In the genomic region with DNA sequence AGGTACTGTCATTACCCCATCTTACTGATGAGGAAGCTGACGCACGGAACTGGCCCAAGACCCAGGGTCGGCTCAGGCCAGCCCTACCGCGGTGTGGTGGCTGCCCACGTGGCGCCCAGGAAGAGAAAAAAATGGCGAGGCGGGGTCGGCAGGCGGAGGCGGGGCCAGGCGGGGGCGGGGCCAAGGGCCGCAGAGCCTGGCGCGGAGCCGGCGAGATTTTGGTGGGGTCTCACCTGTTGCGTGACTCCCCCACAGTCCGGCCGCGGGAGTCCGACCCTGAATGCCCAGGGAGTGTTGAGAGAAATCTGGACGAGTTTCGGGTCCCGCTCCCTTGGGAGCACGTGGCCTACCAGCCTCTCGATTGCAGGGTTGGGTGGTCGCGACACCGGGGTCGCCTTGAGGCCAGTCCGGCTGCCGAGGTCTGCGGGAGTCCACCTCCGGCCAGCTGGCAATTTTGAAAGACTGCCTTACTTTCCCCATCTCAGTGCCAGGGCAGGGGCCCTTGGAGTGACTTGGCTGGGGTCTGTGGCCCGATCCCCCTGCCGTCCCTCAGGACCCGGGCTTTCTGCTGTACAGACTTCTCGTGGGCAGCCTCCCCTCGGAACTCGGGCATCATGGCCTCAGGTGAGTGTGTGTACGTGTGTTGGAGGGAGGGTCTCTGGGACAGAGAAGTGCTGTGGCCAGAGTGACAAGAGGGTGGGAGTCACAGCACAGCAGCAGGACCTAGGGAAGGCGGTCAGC, we compare ENCODE assay signal across 8 cellular contexts. TPM values are rescaled to one million over a fixed set of nuclear protein-coding genes. Genes with fewer than 3 reads are reported as not detected.
DNase-seq lines count a peak whose midpoint lies in the region; ATAC-seq, FAIRE-seq and TF ChIP-seq lines count a peak whose summit lies in the region.

A gene (plus strand): TSS at position 183 of the 741 bp plus-strand sequence. CDS start 1,339 bp downstream, outside the sequence.

- DNase-seq in GM12891 (ENCODE audit: insufficient read length, low spot score) (peak; percentile 76), NCI-H146 (lab: John Stamatoyannopoulos, UW) (peak; percentile 74), cardiac fibroblast (ENCODE audit: low read depth in 2 of 2) (peak; percentile 88 to 93), islet precursor cell (peak; percentile 88)
- peak; percentile 84 for DNase-seq in stimulated activated CD4-positive, alpha-beta T cell treated with anti-CD3 and anti-CD28 coated beads, Interleukin-15, amount 100 ng/mL, for 24 hours

- H3K4me3 ChIP-seq in WI38 (ENCODE audit: low read depth, low read length): peak within 1 kb of the TSS; percentile 89
- H3K4me3 ChIP-seq in cardiac fibroblast (replicated peaks in 1 of 2; ENCODE audit: low read depth in 2 of 2, low read length in 2 of 2): peak within 1 kb of the TSS; percentile 73 to 89

- peak; percentile 75 for FAIRE-seq in GM12891 (lab: Jason Lieb, UNC)

- no peak for TF ChIP-seq CTCF in WI38 (IDR thresholded peaks at IDR 0.05; ENCODE audit: low read depth, low read length)
- TF ChIP-seq CTCF in cardiac fibroblast (IDR thresholded peaks at IDR 0.05; ENCODE audit: low read depth, low read length): no peak

- 0 out of 2 replicates have a peak, but pooled peaks have one; percentile 6 for TF ChIP-seq POLR2A in GM12891 (IDR thresholded peaks at IDR 0.05; ENCODE audit: low read depth, low read length)

- ATAC-seq in HG02588 (IDR thresholded peaks at IDR 0.05; ENCODE audit: unreplicated experiment) (peak; percentile 47), GM18520 (IDR thresholded peaks at IDR 0.05; ENCODE audit: unreplicated experiment) (no peak)

TF ChIP-seq in GM12891, 5 proteins besides CTCF, POLR2A, EP300 and RAD21:
- no peak for TF ChIP-seq POU2F2 (IDR thresholded peaks at IDR 0.05; ENCODE audit: low read depth, low read length)
- TF ChIP-seq SPI1 (IDR thresholded peaks at IDR 0.05; ENCODE audit: low read depth, low read length): no peak; the same call in 1 of the 2 replicates
- no peak; the same call in 1 of the 2 replicates for TF ChIP-seq TAF1 (IDR thresholded peaks at IDR 0.05; ENCODE audit: low read depth, low read length)
- peak; percentile 87 for TF ChIP-seq POLR2AphosphoS5 (IDR thresholded peaks at IDR 0.05; ENCODE audit: low read depth, low read length)
- TF ChIP-seq PAX5 (IDR thresholded peaks at IDR 0.05; ENCODE audit: insufficient read depth, low read length, severe bottlenecking): no peak

RNA-seq across cellular contexts. Expression of the gene that starts here (rescaled TPM):
- 52.7 TPM for polyA plus RNA-seq in GM12891 (2012; ENCODE audit: low read depth, missing spikeins)
